ENCODE assay signal across 14 cellular contexts in the genomic region with DNA sequence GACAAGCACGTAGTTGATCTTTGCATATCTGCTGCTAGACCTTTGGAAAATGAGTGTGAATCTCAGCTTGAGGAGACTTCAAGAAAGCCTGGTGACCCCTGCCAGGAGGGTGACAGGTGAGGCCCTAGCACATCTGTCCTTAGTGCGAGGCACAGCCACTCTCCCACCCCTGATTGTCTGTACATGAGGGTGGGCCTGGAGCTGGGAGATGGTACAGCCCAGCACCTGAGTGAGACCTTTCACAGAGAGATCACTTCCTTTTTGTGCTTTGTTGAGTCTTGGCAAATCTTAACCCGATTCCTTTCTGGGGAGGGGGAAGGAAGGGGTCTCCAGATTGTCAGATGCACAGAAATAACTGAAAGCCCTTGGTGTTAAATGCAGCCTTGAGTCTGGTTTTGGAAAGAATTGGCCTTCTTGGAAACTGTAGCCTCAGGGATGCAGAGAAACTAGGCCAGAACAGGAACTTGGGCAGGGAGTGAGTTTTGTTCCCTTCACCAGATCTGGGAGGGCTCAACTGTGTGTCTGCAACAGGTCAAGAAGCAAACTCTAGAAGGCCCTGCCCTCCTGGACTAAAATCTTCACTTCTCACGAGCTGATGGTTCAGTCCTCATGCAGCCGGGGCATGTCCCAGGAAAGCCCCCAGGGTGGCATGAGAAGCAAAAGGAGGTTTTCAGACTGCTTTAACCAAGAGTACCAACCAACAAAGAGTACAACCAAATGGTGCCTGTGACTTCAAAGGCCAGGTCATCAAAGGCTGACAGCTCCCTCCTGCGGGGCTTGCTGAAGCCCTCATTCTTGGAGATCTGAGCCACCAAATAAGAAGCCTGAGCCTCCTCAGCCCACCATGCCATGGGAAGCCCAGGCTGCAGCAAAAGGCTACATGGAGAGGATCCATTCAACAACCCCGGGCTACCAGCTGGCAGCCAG. TPM values are rescaled to one million over a fixed set of nuclear protein-coding genes. Genes with fewer than 3 reads are reported as not detected.
A peak's percentile ranks its signal among the peaks of the same experiment; 100 is the strongest.
DNase-seq lines count a peak whose midpoint lies in the region; ATAC-seq, FAIRE-seq and TF ChIP-seq lines count a peak whose summit lies in the region.
"Had no signal": no experiment of that assay in that cellular context is flagged by ENCODE, and none has a peak within 500 bp of the region (broad histone marks: within the 10 kb centered on the region; RNA-seq: fewer than 3 reads in every experiment).

No MANE protein-coding gene starts in this region.

- TF ChIP-seq CTCF in OCI-LY3 (IDR thresholded peaks at IDR 0.05; ENCODE audit: low read depth, low read length) (no peak), body of pancreas (IDR thresholded peaks at IDR 0.05) (no peak), type B pancreatic cell (conservative IDR thresholded peaks at IDR 0.05) (no peak)

- ATAC-seq in effector memory CD8-positive, alpha-beta T cell (replicated peaks) = no peak
- ATAC-seq in body of pancreas = no peak

- H3K9ac ChIP-seq in BLaER1 treated with 17β-estradiol and CSF1 and Interleukin-3, amounts not matched to agents 10 nM and 100 nM = no peak overlapping the region
- H3K9ac ChIP-seq in OCI-LY3 (ENCODE audit: low read length) = no peak overlapping the region

- CTCF ChIA-PET in CD4-positive, alpha-beta memory T cell (lab: Charles Lee; ENCODE audit: partially characterized antibody) = interaction anchor here (1.2 to 10.2 kb wide), 7 partner anchors 10 to 89 kb away, joined by 3 to 80 read pairs (median 6); no protein-coding TSS in a partner anchor

- H3K9me3 Mint-ChIP-seq in CD4-positive, alpha-beta memory T cell = peaks cover 0 to 2% (median 0%) of the 10 kb centered on the region in 8 donors
- no peaks in the 10 kb centered on the region for H3K9me3 Mint-ChIP-seq in effector memory CD8-positive, alpha-beta T cell
- H3K9me3 Mint-ChIP-seq in type B pancreatic cell = no peaks in the 10 kb centered on the region
- H3K9me3 Mint-ChIP-seq: nephron progenitor cell had no signal

- POLR2A ChIA-PET in CD4-positive, alpha-beta memory T cell (lab: Charles Lee; ENCODE audit: partially characterized antibody) = interaction anchor here (0.8 to 8.2 kb wide), 15 partner anchors 8 to 111 kb away, joined by 3 to 99 read pairs (median 5); no protein-coding TSS in a partner anchor

- no peaks in the 10 kb centered on the region for H3K27me3 Mint-ChIP-seq in CD4-positive, alpha-beta memory T cell
- no peaks in the 10 kb centered on the region for H3K27me3 Mint-ChIP-seq in effector memory CD8-positive, alpha-beta T cell
- H3K27me3 Mint-ChIP-seq in type B pancreatic cell = no peaks in the 10 kb centered on the region

- 82 to 92% methylated on average over 4 to 7 of the region's 7 CpGs for WGBS in body of pancreas, 2 donors

- H4K20me1 ChIP-seq in BLaER1 treated with 17β-estradiol and CSF1 and Interleukin-3, amounts not matched to agents 10 nM and 100 nM = no peaks in the 10 kb centered on the region
- H4K20me1 ChIP-seq in OCI-LY3 (ENCODE audit: insufficient read depth, low read length) = no peaks in the 10 kb centered on the region

- FAIRE-seq in H54 (lab: Jason Lieb, UNC) = no peak

- peaks cover 27 to 53% (median 41%) of the 10 kb centered on the region in 10 experiments for H3K4me1 ChIP-seq in BLaER1 treated with 17β-estradiol and CSF1 and Interleukin-3, amounts not matched to agents 10 nM and 100 nM
- peaks cover 66% of the 10 kb centered on the region for H3K4me1 ChIP-seq in CD4-positive, alpha-beta memory T cell (ENCODE audit: insufficient read depth, low read length)
- H3K4me1 ChIP-seq in OCI-LY3 (ENCODE audit: low read length) (peaks cover 33% of the 10 kb centered on the region), body of pancreas (peaks cover 18% of the 10 kb centered on the region)

- peak overlapping the region in 8 of 11 experiments; percentile 1 to 65 (median 30); a peak in 11 of 22 replicates for H3K4me2 ChIP-seq in BLaER1 treated with 17β-estradiol and CSF1 and Interleukin-3, amounts not matched to agents 10 nM and 100 nM
- H3K4me2 ChIP-seq in OCI-LY3 (ENCODE audit: low read length) = 0 out of 2 replicates have a peak overlapping the region, but pooled peaks have one; percentile 1

- DNase-seq in CD4-positive, alpha-beta memory T cell = no peak
- no peak for DNase-seq in effector memory CD8-positive, alpha-beta T cell
- DNase-seq in cerebellum (ENCODE audit: low spot score) = no peak
- DNase-seq in body of pancreas = no peak
- no peak for DNase-seq in H54 (ENCODE audit: insufficient read length, low spot score)
- no peak for DNase-seq in type B pancreatic cell (ENCODE audit: extremely low spot score, unreplicated experiment)
- DNase-seq: central memory CD4-positive, alpha-beta T cell; COR-L47; erythroblast; NCI-H1694; NCI-H524; nephron progenitor cell had no signal

- H3K4me1 Mint-ChIP-seq in CD4-positive, alpha-beta memory T cell = peaks cover 53 to 83% (median 68%) of the 10 kb centered on the region in 4 donors
- peaks cover 48% of the 10 kb centered on the region in 2 donors for H3K4me1 Mint-ChIP-seq in effector memory CD8-positive, alpha-beta T cell (ENCODE audit: low read depth in 2 of 2)
- H3K4me1 Mint-ChIP-seq in type B pancreatic cell (ENCODE audit: unreplicated experiment) = peaks cover 11% of the 10 kb centered on the region

- no peaks in the 10 kb centered on the region for H3K79me2 ChIP-seq in OCI-LY3 (ENCODE audit: low read length)

- peak overlapping the region; percentile 56; the same call in 1 of the 2 replicates for H2AFZ ChIP-seq in OCI-LY3 (ENCODE audit: low read depth, low read length)

- H3K4me3 ChIP-seq in BLaER1 treated with 17β-estradiol and CSF1 and Interleukin-3, amounts not matched to agents 10 nM and 100 nM = no peak overlapping the region
- H3K4me3 ChIP-seq in CD4-positive, alpha-beta memory T cell (ENCODE audit: low read length in 2 of 2) = no peak overlapping the region
- H3K4me3 ChIP-seq in OCI-LY3 (ENCODE audit: low read length) (no peak overlapping the region), body of pancreas (no peak overlapping the region)

- H3K36me3 Mint-ChIP-seq in CD4-positive, alpha-beta memory T cell = no peaks in the 10 kb centered on the region
- H3K36me3 Mint-ChIP-seq in effector memory CD8-positive, alpha-beta T cell (ENCODE audit: insufficient read depth) = peaks cover 3% of the 10 kb centered on the region
- no peaks in the 10 kb centered on the region for H3K36me3 Mint-ChIP-seq in type B pancreatic cell

- H3K4me3 Mint-ChIP-seq in CD4-positive, alpha-beta memory T cell = peak overlapping the region in 6 of 8 donors; percentile 13 to 75 (median 36)
- peak overlapping the region; percentile 64 to 69 for H3K4me3 Mint-ChIP-seq in effector memory CD8-positive, alpha-beta T cell
- no peak overlapping the region for H3K4me3 Mint-ChIP-seq in type B pancreatic cell
- H3K4me3 Mint-ChIP-seq: nephron progenitor cell had no signal

- H3K27ac ChIP-seq in BLaER1 treated with 17β-estradiol and CSF1 and Interleukin-3, amounts not matched to agents 10 nM and 100 nM = peak overlapping the region in 4 of 11 experiments; percentile 6 to 30 (median 16); a peak in 3 of 22 replicates
- H3K27ac ChIP-seq in CD4-positive, alpha-beta memory T cell (ENCODE audit: low read depth, low read length) = peak overlapping the region; percentile 34
- H3K27ac ChIP-seq in OCI-LY3 (ENCODE audit: low read length) = no peak overlapping the region
- peak overlapping the region in 2 of 4 donors; percentile 2 to 49 for H3K27ac ChIP-seq in body of pancreas

- H3K27me3 ChIP-seq in BLaER1 treated with 17β-estradiol and CSF1 and Interleukin-3, amounts not matched to agents 10 nM and 100 nM = no peaks in the 10 kb centered on the region
- no peaks in the 10 kb centered on the region for H3K27me3 ChIP-seq in CD4-positive, alpha-beta memory T cell (ENCODE audit: insufficient read depth, low read length)
- no peaks in the 10 kb centered on the region for H3K27me3 ChIP-seq in OCI-LY3 (ENCODE audit: low read depth, low read length)
- no peaks in the 10 kb centered on the region for H3K27me3 ChIP-seq in body of pancreas

- TF ChIP-seq POLR2A in body of pancreas (IDR thresholded peaks at IDR 0.05) (no peak), H54 (IDR thresholded peaks at IDR 0.05; ENCODE audit: low read depth, low read length) (no peak)

- no peaks in the 10 kb centered on the region for H3K36me3 ChIP-seq in BLaER1 treated with 17β-estradiol and CSF1 and Interleukin-3, amounts not matched to agents 10 nM and 100 nM
- H3K36me3 ChIP-seq in CD4-positive, alpha-beta memory T cell (ENCODE audit: insufficient read depth, low read length) = no peaks in the 10 kb centered on the region
- H3K36me3 ChIP-seq in OCI-LY3 (replicated peaks; ENCODE audit: low read depth, low read length) = no peaks in the 10 kb centered on the region
- H3K36me3 ChIP-seq in body of pancreas (replicated peaks in 1 of 2; ENCODE audit: insufficient read depth in 1 of 2, low read depth in 2 of 2) = no peaks in the 10 kb centered on the region

- H3K9me3 ChIP-seq in BLaER1 treated with 17β-estradiol and CSF1 and Interleukin-3, amounts not matched to agents 10 nM and 100 nM (replicated peaks in 1 of 11) = no peaks in the 10 kb centered on the region
- no peaks in the 10 kb centered on the region for H3K9me3 ChIP-seq in CD4-positive, alpha-beta memory T cell (ENCODE audit: control insufficient read depth in 1 of 2, low read length in 2 of 2)
- H3K9me3 ChIP-seq in OCI-LY3 (ENCODE audit: insufficient read depth, low read length) = no peaks in the 10 kb centered on the region
- no peaks in the 10 kb centered on the region for H3K9me3 ChIP-seq in body of pancreas

- H3K27ac Mint-ChIP-seq in CD4-positive, alpha-beta memory T cell = peak overlapping the region; percentile 65 to 94 (median 92)
- H3K27ac Mint-ChIP-seq in effector memory CD8-positive, alpha-beta T cell = peak overlapping the region; percentile 91 to 94
- H3K27ac Mint-ChIP-seq in type B pancreatic cell = no peak overlapping the region
- H3K27ac Mint-ChIP-seq: nephron progenitor cell had no signal

- intact Hi-C loops in CD4-positive, alpha-beta memory T cell (cut with micrococcal nuclease) = no loop called here
- intact Hi-C loops in body of pancreas (cut with DNase I) = no loop called here

RNA-seq across cellular contexts. Expression of gene SEMA4D, which starts 20.8 kb away (rescaled TPM):
- total RNA-seq in CD4-positive, alpha-beta memory T cell = 100 to 1,000 TPM; 393 to 410 TPM
- polyA plus RNA-seq in CD4-positive, alpha-beta memory T cell = 100 to 1,000 TPM in 1 of 2 donors, 10 to 100 TPM in 1; 49.5 to 166 TPM
- total RNA-seq in cerebellum (18.4 TPM), body of pancreas (10 to 100 TPM; 15.6 to 18.1 TPM), type B pancreatic cell (ENCODE audit: low replicate concordance) (32.3 and 43.6 TPM in 2 replicates)
